ENCODE assay signal across 8 cellular contexts in the genomic region with DNA sequence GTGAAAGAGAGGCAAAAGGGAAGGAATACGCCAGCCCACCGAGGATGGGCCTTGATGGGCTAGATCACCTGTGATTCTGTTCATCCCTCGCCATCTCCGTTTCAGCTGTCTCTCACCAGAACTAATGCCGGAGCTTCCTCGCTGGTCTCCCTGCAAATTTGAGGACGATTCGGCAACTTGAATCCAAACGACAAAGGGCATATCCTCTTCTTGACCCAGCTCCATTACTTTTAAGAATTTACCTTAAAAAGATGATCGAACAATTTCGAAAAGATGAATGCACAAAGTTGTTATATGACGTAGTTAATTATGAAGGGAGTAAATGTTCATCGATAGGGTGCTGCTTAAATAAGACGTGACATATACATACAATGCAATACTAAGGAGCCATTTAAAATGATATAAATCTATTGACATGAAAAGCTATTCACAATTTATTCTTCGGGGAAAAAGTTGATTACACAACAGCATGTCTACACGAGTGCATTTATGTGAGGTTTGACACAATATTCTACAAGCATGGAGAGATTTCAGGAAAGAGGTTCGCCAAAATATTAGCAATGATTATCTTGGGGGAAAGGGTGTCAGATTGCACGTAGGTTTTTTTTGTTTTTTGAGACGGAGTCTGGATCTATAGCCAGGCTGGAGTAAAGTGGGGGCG. TPM values are rescaled to one million over a fixed set of nuclear protein-coding genes. Genes with fewer than 3 reads are reported as not detected.
A peak's percentile ranks its signal among the peaks of the same experiment; 100 is the strongest.
DNase-seq lines count a peak whose midpoint lies in the region; ATAC-seq, FAIRE-seq and TF ChIP-seq lines count a peak whose summit lies in the region.

No MANE protein-coding gene starts in this region.

- peaks cover 22% of the 10 kb centered on the region for H3K4me1 ChIP-seq in HUES6 (ENCODE audit: control insufficient read depth, insufficient read depth, low read length)

- H3K27ac Mint-ChIP-seq in natural killer cell: peak overlapping the region; percentile 90

- H3K36me3 ChIP-seq in HUES6 (ENCODE audit: control insufficient read depth, insufficient read depth, low read length): no peaks in the 10 kb centered on the region

- peak overlapping the region; percentile 92 for H3K4me3 ChIP-seq in HUES6 (ENCODE audit: low read depth, low read length)

- no peaks in the 10 kb centered on the region for H3K27me3 ChIP-seq in HUES6 (ENCODE audit: control insufficient read depth, insufficient read depth, low read length)

- ATAC-seq in natural killer cell: no peak
- no peak for ATAC-seq in HG03521 (IDR thresholded peaks at IDR 0.05; ENCODE audit: unreplicated experiment)
- no peak for ATAC-seq in GM18519 (IDR thresholded peaks at IDR 0.05; ENCODE audit: low FRiP score, unreplicated experiment)

- H3K9ac ChIP-seq in HUES6 (ENCODE audit: low read length): peak overlapping the region; percentile 84

- peak overlapping the region; percentile 97 for H3K4me3 Mint-ChIP-seq in natural killer cell

- H3K9me3 Mint-ChIP-seq in natural killer cell: no peaks in the 10 kb centered on the region

- peaks cover 33% of the 10 kb centered on the region in 2 donors for H3K4me1 Mint-ChIP-seq in natural killer cell

- TF ChIP-seq POLR2A in H54 (IDR thresholded peaks at IDR 0.05; ENCODE audit: low read depth, low read length): no peak

- TF ChIP-seq CTCF in natural killer cell (IDR thresholded peaks at IDR 0.05): no peak

- H3K27ac ChIP-seq in HUES6 (ENCODE audit: low read depth, low read length) (no peak overlapping the region), caudate nucleus (ENCODE audit: low read depth, low read length) (peak overlapping the region; percentile 94)

- no peaks in the 10 kb centered on the region for H3K9me3 ChIP-seq in HUES6 (ENCODE audit: control insufficient read depth, insufficient read depth, low read depth, low read length)

- no peaks in the 10 kb centered on the region for H3K36me3 Mint-ChIP-seq in natural killer cell

- no peaks in the 10 kb centered on the region for H3K27me3 Mint-ChIP-seq in natural killer cell (ENCODE audit: low read depth in 2 of 2)

- DNase-seq in NCI-H146 (lab: John Stamatoyannopoulos, UW) (peak; percentile 25), NCI-H146 treated with DMSO at 0.1 percent for 48 hours (lab: John Stamatoyannopoulos, UW; ENCODE audit: unreplicated experiment) (no peak), caudate nucleus (lab: John Stamatoyannopoulos, UW) (no peak), natural killer cell (no peak), H54 (ENCODE audit: insufficient read length, low spot score) (no peak)

- no peak for FAIRE-seq in H54 (lab: Jason Lieb, UNC)

- intact Hi-C loops in natural killer cell (cut with micrococcal nuclease): no loop called here

RNA-seq across cellular contexts. Expression of gene FAM168A, which starts 0.9 kb away (rescaled TPM):
- 10 to 100 TPM; 27.4 to 39.8 (median 30.4) TPM for total RNA-seq in natural killer cell

RNA-seq across cellular contexts. Expression of gene PLEKHB1, which starts 47.5 kb away (rescaled TPM):
- 1 to 10 TPM; 2.9 to 4.3 (median 3.9) TPM for total RNA-seq in natural killer cell
